In genomic region chr4:4248036-4248884, GRCh38 we compare ENCODE assay signal across 1 cellular context.
A peak's percentile ranks its signal among the peaks of the same experiment; 100 is the strongest.
TF ChIP-seq lines count a peak whose summit lies in the region.

Gene TMEM128, minus strand, starts transcription at chr4:4248223. Its CDS starts 21 bp downstream, at chr4:4248202.

TF ChIP-seq in K562, 482 proteins besides CTCF, POLR2A, EP300 and RAD21 (continued from another document and continues in another):
- peak; percentile 98 for TF ChIP-seq ZBTB40 (IDR thresholded peaks at IDR 0.05)
- TF ChIP-seq ZBTB40 (CRISPR knock-in tag; IDR thresholded peaks at IDR 0.05), result no peak
- TF ChIP-seq POLR2AphosphoS5 (IDR thresholded peaks at IDR 0.05; ENCODE audit: control insufficient read depth, insufficient read depth, low read depth, low read length), result peak; percentile 92
- no peak for TF ChIP-seq BACH1 (tag; IDR thresholded peaks at IDR 0.05)
- TF ChIP-seq ZNF253 (CRISPR knock-in tag; conservative IDR thresholded peaks at IDR 0.05), result no peak
- TF ChIP-seq, protein P1, sequence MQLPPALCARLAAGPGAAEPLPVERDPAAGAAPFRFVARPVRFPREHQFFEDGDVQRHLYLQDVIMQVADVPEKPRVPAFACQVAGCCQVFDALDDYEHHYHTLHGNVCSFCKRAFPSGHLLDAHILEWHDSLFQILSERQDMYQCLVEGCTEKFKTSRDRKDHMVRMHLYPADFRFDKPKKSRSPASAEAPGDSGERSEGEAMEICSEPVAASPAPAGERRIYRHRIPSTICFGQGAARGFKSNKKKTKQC (CRISPR knock-in tag; IDR thresholded peaks at IDR 0.05), result 0 out of 2 replicates have a peak, but pooled peaks have one; percentile 25
- TF ChIP-seq CHCHD3 (CRISPR knock-in tag; IDR thresholded peaks at IDR 0.05), result peak; percentile 50; the same call in 1 of the 2 replicates
- no peak for TF ChIP-seq NR4A1 (CRISPR knock-in tag; IDR thresholded peaks at IDR 0.05)
- no peak for TF ChIP-seq NR4A1 (tag; IDR thresholded peaks at IDR 0.05)
- TF ChIP-seq NBN (IDR thresholded peaks at IDR 0.05; ENCODE audit: low read depth), result peak; percentile 90
- TF ChIP-seq ADNP (tag; IDR thresholded peaks at IDR 0.05), result no peak
- no peak for TF ChIP-seq ZNF41 (CRISPR knock-in tag; conservative IDR thresholded peaks at IDR 0.05)
- TF ChIP-seq SRSF7 (optimal IDR thresholded peaks at IDR 0.05; ENCODE audit: low read depth, low read length), result no peak
- TF ChIP-seq GTF2A2 (tag; IDR thresholded peaks at IDR 0.05), result 0 out of 2 replicates have a peak, but pooled peaks have one; percentile 45
- TF ChIP-seq ZNF778 (CRISPR knock-in tag; IDR thresholded peaks at IDR 0.05), result no peak
- 0 out of 2 replicates have a peak, but pooled peaks have one; percentile 20 for TF ChIP-seq ERF (CRISPR knock-in tag; IDR thresholded peaks at IDR 0.05)
- no peak for TF ChIP-seq FOXK1 (CRISPR knock-in tag; IDR thresholded peaks at IDR 0.05; ENCODE audit: borderline replicate concordance)
- no peak for TF ChIP-seq HDGF (IDR thresholded peaks at IDR 0.05)
- peak; percentile 78; the same call in 1 of the 2 replicates for TF ChIP-seq NR2C2 (CRISPR knock-in tag; IDR thresholded peaks at IDR 0.05)
- peak; percentile 60; the same call in 1 of the 2 replicates for TF ChIP-seq NR2C2 (tag; IDR thresholded peaks at IDR 0.05)
- TF ChIP-seq, protein P2, sequence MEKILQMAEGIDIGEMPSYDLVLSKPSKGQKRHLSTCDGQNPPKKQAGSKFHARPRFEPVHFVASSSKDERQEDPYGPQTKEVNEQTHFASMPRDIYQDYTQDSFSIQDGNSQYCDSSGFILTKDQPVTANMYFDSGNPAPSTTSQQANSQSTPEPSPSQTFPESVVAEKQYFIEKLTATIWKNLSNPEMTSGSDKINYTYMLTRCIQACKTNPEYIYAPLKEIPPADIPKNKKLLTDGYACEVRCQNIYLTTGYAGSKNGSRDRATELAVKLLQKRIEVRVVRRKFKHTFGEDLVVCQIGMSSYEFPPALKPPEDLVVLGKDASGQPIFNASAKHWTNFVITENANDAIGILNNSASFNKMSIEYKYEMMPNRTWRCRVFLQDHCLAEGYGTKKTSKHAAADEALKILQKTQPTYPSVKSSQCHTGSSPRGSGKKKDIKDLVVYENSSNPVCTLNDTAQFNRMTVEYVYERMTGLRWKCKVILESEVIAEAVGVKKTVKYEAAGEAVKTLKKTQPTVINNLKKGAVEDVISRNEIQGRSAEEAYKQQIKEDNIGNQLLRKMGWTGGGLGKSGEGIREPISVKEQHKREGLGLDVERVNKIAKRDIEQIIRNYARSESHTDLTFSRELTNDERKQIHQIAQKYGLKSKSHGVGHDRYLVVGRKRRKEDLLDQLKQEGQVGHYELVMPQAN (IDR thresholded peaks at IDR 0.05; ENCODE audit: borderline replicate concordance), result peak; percentile 9; the same call in 1 of the 2 replicates
- TF ChIP-seq, protein P3, sequence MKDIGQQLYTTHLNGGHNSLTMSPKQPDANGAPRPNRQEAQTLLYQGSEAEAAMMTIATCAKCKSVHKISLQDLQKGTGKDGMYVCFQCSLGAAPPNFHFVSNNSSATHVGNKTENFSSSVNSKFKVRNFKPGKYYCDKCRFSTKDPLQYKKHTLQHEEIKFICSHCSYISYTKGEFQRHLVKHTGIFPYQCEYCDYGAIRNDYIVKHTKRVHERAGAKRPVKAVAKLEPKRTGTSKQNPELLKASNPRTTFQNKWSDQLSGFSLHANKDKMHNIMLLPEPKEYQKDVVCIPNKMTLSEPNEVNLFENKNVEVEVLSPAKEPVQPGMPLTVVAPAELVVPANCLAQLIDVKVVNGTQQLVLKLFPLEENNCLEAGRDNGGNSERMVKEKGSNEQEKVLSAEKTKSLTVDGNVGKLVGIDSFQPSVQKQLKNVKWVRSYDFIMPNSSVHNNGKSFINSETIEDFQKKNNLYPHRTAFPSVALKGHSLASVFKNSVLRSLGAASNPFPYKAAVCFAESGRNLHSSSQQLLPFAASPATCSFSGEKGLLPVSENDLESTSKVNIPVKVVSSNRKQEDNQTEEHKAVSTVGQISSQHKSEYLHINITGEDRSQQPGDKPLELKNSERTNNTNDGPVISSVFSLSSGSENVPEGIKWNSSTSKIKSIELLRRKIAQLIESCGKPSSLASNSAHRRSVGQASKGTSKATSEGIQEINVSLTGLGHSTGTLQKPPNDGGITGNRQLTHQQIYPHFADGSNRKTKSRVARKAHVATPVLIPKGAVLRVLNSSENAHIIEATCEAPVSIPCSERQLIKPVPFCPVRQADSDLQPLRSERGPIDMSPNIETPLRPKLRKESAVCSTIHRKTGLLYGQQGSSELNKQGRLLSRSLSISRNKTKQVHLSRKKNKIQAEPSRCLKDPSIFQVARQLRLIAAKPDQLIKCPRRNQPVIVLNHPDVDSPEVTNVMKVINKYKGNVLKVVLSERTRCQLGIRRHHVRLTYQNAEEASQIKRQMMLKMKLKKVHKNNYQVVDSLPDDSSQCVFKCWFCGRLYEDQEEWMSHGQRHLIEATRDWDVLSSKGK (CRISPR knock-in tag; IDR thresholded peaks at IDR 0.05), result no peak
- TF ChIP-seq, protein P4, sequence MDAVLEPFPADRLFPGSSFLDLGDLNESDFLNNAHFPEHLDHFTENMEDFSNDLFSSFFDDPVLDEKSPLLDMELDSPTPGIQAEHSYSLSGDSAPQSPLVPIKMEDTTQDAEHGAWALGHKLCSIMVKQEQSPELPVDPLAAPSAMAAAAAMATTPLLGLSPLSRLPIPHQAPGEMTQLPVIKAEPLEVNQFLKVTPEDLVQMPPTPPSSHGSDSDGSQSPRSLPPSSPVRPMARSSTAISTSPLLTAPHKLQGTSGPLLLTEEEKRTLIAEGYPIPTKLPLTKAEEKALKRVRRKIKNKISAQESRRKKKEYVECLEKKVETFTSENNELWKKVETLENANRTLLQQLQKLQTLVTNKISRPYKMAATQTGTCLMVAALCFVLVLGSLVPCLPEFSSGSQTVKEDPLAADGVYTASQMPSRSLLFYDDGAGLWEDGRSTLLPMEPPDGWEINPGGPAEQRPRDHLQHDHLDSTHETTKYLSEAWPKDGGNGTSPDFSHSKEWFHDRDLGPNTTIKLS (IDR thresholded peaks at IDR 0.05; ENCODE audit: borderline replicate concordance, low read depth), result peak; percentile 67; the same call in 1 of the 2 replicates
- no peak for TF ChIP-seq HMG20A (CRISPR knock-in tag; conservative IDR thresholded peaks at IDR 0.05)
- no peak for TF ChIP-seq MCM3 (IDR thresholded peaks at IDR 0.05)
- no peak for TF ChIP-seq SMARCB1 (IDR thresholded peaks at IDR 0.05; ENCODE audit: insufficient read length, low read depth)
- TF ChIP-seq TOE1 (IDR thresholded peaks at IDR 0.05; ENCODE audit: borderline replicate concordance), result peak; percentile 80
- no peak for TF ChIP-seq TOE1 (CRISPR knock-in tag; IDR thresholded peaks at IDR 0.05; ENCODE audit: borderline replicate concordance, low read depth)
- no peak for TF ChIP-seq ELK3 (CRISPR knock-in tag; IDR thresholded peaks at IDR 0.05)
- TF ChIP-seq CSDE1 (IDR thresholded peaks at IDR 0.05), result peak in 1 of 2 experiments; percentile 50; a peak in 1 of 4 replicates
- TF ChIP-seq, protein P5, sequence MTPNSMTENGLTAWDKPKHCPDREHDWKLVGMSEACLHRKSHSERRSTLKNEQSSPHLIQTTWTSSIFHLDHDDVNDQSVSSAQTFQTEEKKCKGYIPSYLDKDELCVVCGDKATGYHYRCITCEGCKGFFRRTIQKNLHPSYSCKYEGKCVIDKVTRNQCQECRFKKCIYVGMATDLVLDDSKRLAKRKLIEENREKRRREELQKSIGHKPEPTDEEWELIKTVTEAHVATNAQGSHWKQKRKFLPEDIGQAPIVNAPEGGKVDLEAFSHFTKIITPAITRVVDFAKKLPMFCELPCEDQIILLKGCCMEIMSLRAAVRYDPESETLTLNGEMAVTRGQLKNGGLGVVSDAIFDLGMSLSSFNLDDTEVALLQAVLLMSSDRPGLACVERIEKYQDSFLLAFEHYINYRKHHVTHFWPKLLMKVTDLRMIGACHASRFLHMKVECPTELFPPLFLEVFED (CRISPR knock-in tag; conservative IDR thresholded peaks at IDR 0.05), result no peak
- no peak for TF ChIP-seq ZBTB34 (CRISPR knock-in tag; IDR thresholded peaks at IDR 0.05)
- no peak for TF ChIP-seq EWSR1 (IDR thresholded peaks at IDR 0.05; ENCODE audit: borderline replicate concordance, low read depth, partially characterized antibody)
- no peak for TF ChIP-seq MECOM (CRISPR knock-in tag; IDR thresholded peaks at IDR 0.05)
- TF ChIP-seq CCAR2 (IDR thresholded peaks at IDR 0.05; ENCODE audit: low read depth, low read length), result no peak
- peak; percentile 62; the same call in 1 of the 2 replicates for TF ChIP-seq SMAD4 (CRISPR knock-in tag; conservative IDR thresholded peaks at IDR 0.05)
- TF ChIP-seq ZBTB7A (IDR thresholded peaks at IDR 0.05; ENCODE audit: borderline replicate concordance, control insufficient read depth, low read depth, low read length), result no peak
- TF ChIP-seq, protein P6, sequence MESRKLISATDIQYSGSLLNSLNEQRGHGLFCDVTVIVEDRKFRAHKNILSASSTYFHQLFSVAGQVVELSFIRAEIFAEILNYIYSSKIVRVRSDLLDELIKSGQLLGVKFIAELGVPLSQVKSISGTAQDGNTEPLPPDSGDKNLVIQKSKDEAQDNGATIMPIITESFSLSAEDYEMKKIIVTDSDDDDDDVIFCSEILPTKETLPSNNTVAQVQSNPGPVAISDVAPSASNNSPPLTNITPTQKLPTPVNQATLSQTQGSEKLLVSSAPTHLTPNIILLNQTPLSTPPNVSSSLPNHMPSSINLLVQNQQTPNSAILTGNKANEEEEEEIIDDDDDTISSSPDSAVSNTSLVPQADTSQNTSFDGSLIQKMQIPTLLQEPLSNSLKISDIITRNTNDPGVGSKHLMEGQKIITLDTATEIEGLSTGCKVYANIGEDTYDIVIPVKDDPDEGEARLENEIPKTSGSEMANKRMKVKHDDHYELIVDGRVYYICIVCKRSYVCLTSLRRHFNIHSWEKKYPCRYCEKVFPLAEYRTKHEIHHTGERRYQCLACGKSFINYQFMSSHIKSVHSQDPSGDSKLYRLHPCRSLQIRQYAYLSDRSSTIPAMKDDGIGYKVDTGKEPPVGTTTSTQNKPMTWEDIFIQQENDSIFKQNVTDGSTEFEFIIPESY (CRISPR knock-in tag; IDR thresholded peaks at IDR 0.05), result no peak
